In the genomic region with DNA sequence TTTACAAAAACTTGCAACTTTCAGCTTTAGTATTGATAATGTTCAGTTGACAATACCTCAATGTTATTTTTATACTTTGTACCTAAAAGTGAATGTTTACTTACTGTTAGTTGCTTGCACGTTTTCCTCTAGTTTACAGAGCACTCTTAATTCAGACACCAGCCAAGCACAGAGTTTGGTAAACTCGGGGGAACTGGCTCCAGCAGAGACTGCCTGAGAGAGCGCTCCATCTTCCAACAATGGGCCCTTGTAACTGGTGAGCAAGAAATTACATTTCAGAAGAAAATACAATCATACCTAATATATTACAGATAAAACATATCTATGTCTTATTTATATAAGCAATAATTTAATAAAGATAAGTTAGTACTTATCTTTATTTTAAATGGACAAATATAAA, we compare ENCODE assay signal across 20 cellular contexts. TPM values are rescaled to one million over a fixed set of nuclear protein-coding genes. Genes with fewer than 3 reads are reported as not detected.
A peak's percentile ranks its signal among the peaks of the same experiment; 100 is the strongest.
DNase-seq lines count a peak whose midpoint lies in the region; TF ChIP-seq lines count a peak whose summit lies in the region.
"Had no signal": no experiment of that assay in that cellular context is flagged by ENCODE, and none has a peak within 500 bp of the region (broad histone marks: within the 10 kb centered on the region; RNA-seq: fewer than 3 reads in every experiment).

No MANE protein-coding gene starts in this region.

- peaks cover 10% of the 10 kb centered on the region for H3K79me1 ChIP-seq in mesenchymal stem cell (replicated peaks; ENCODE audit: low read length, poor library complexity, severe bottlenecking)

- no peak overlapping the region for H3K23ac ChIP-seq in mesenchymal stem cell (ENCODE audit: low read length in 2 of 2)

- H2BK15ac ChIP-seq in mesenchymal stem cell (ENCODE audit: low read depth, poor library complexity, severe bottlenecking): no peak overlapping the region

- WGBS in mesenchymal stem cell: 77% methylated on average over 2 of the region's 3 CpGs
- WGBS in prostate gland: 51% methylated on average over 3 of the region's 3 CpGs

- peaks cover 39% of the 10 kb centered on the region for H3K4me1 Mint-ChIP-seq in activated CD4-positive, alpha-beta T cell treated with anti-CD3 and anti-CD28 coated beads, Interleukin-2, amount 10 ng/mL, durations not matched to agents 24 days and 14 days
- H3K4me1 Mint-ChIP-seq in brain: peaks cover 51% of the 10 kb centered on the region

- no peak overlapping the region for H3K27ac Mint-ChIP-seq in activated CD4-positive, alpha-beta T cell treated with anti-CD3 and anti-CD28 coated beads, Interleukin-2, amount 10 ng/mL, durations not matched to agents 24 days and 14 days
- no peak overlapping the region for H3K27ac Mint-ChIP-seq in brain
- H3K27ac Mint-ChIP-seq: CD8-positive, alpha-beta T cell had no signal

- no peak overlapping the region for H3K4ac ChIP-seq in mesenchymal stem cell (ENCODE audit: low read depth in 1 of 2, low read length in 2 of 2)

- H4K91ac ChIP-seq in mesenchymal stem cell (ENCODE audit: low read length): no peak overlapping the region

- H3K4me2 ChIP-seq in mesenchymal stem cell (ENCODE audit: low read length, poor library complexity, severe bottlenecking): no peak overlapping the region
- H3K4me2 ChIP-seq: PC-9 had no signal

- no peak overlapping the region for H3K14ac ChIP-seq in mesenchymal stem cell (ENCODE audit: low read length in 2 of 2)

- peak; percentile 31 for DNase-seq in activated CD4-positive, alpha-beta T cell treated with anti-CD3 and anti-CD28 coated beads, Interleukin-2, amount 10 ng/mL, durations not matched to agents 24 days and 14 days
- no peak for DNase-seq in activated CD4-positive, alpha-beta T cell treated with anti-CD3 and anti-CD28 coated beads, Interleukin-2, amount 50 U/mL, for 4 hours
- DNase-seq in midbrain (lab: John Stamatoyannopoulos, UW) (peak; percentile 18), kidney glomerular epithelial cell (lab: John Stamatoyannopoulos, UW) (no peak), mesenchymal stem cell (no peak), prostate gland (ENCODE audit: low spot score) (no peak), NCI-H510A (lab: John Stamatoyannopoulos, UW) (no peak)
- DNase-seq: BE2C; CD8-positive, alpha-beta T cell; DMS79 treated with DMSO at 0.1 percent for 48 hours; GOT3; KG1; NCI-H1048; NCI-H1436 treated with DMSO at 0.1 percent for 48 hours; NCI-H2081; NCI-H774; SJCRH30 had no signal

- H3K36me3 ChIP-seq in mesenchymal stem cell (ENCODE audit: control insufficient read depth in 1 of 2, insufficient read depth in 2 of 2, low read depth in 1 of 2, low read length in 2 of 2) (peaks cover 8 to 48% of the 10 kb centered on the region in 2 experiments), prostate gland (no peaks in the 10 kb centered on the region)

- TF ChIP-seq CTCF in brain (conservative IDR thresholded peaks at IDR 0.05) (no peak), prostate gland (IDR thresholded peaks at IDR 0.05) (no peak)

- no peak overlapping the region for H3K18ac ChIP-seq in mesenchymal stem cell (ENCODE audit: low read depth in 1 of 2, low read length in 2 of 2)

- intact Hi-C loops in activated CD4-positive, alpha-beta T cell treated with anti-CD3 and anti-CD28 coated beads, Interleukin-2, amount 10 ng/mL, durations not matched to agents 24 days and 14 days (cut with micrococcal nuclease): loop anchor here (5.0 kb wide), 3 partner anchors 98 to 1238 kb away; partner anchors contain the start of gene BIRC6
- intact Hi-C loops in prostate gland (cut with DNase I): no loop called here

- H3K36me3 Mint-ChIP-seq in activated CD4-positive, alpha-beta T cell treated with anti-CD3 and anti-CD28 coated beads, Interleukin-2, amount 10 ng/mL, durations not matched to agents 24 days and 14 days (ENCODE audit: low read depth): peaks cover 44% of the 10 kb centered on the region
- peaks cover 40% of the 10 kb centered on the region for H3K36me3 Mint-ChIP-seq in brain

- H3K27ac ChIP-seq in mesenchymal stem cell (ENCODE audit: low read length, poor library complexity, severe bottlenecking) (no peak overlapping the region), prostate gland (no peak overlapping the region)
- H3K27ac ChIP-seq: 22Rv1, PC-9, SJCRH30 had no signal

- H3K27me3 ChIP-seq in mesenchymal stem cell (ENCODE audit: control insufficient read depth in 1 of 2, insufficient read depth in 1 of 2, low read length in 2 of 2) (no peaks in the 10 kb centered on the region), prostate gland (replicated peaks; ENCODE audit: insufficient read depth) (no peaks in the 10 kb centered on the region)
- H3K27me3 ChIP-seq: BE2C, SJCRH30 had no signal

- peaks cover 1% of the 10 kb centered on the region for H3K4me1 ChIP-seq in mesenchymal stem cell (ENCODE audit: control insufficient read depth, insufficient read depth, low read depth, low read length)
- no peaks in the 10 kb centered on the region for H3K4me1 ChIP-seq in prostate gland (replicated peaks)
- H3K4me1 ChIP-seq: BE2C had no signal

- H2AFZ ChIP-seq in mesenchymal stem cell (ENCODE audit: low read depth, low read length): no peak overlapping the region
- H2AFZ ChIP-seq: PC-9 had no signal

- H2BK12ac ChIP-seq in mesenchymal stem cell (ENCODE audit: low read length in 2 of 2): no peak overlapping the region

- H3K9me3 Mint-ChIP-seq in activated CD4-positive, alpha-beta T cell treated with anti-CD3 and anti-CD28 coated beads, Interleukin-2, amount 10 ng/mL, durations not matched to agents 24 days and 14 days: no peaks in the 10 kb centered on the region
- peaks cover 0 to 6% (median 0%) of the 10 kb centered on the region in 5 experiments for H3K9me3 Mint-ChIP-seq in brain
- H3K9me3 Mint-ChIP-seq: CD8-positive, alpha-beta T cell had no signal

- H3K4me3 Mint-ChIP-seq in activated CD4-positive, alpha-beta T cell treated with anti-CD3 and anti-CD28 coated beads, Interleukin-2, amount 10 ng/mL, durations not matched to agents 24 days and 14 days: no peak overlapping the region
- peak overlapping the region in 4 of 5 experiments; percentile 45 to 79 (median 49) for H3K4me3 Mint-ChIP-seq in brain
- H3K4me3 Mint-ChIP-seq: CD8-positive, alpha-beta T cell had no signal

- no peak overlapping the region for H3K9ac ChIP-seq in mesenchymal stem cell (ENCODE audit: low read length)

- peaks cover 2% of the 10 kb centered on the region for H3K27me3 Mint-ChIP-seq in activated CD4-positive, alpha-beta T cell treated with anti-CD3 and anti-CD28 coated beads, Interleukin-2, amount 10 ng/mL, durations not matched to agents 24 days and 14 days
- H3K27me3 Mint-ChIP-seq in brain: peaks cover 4% of the 10 kb centered on the region

- no peak for TF ChIP-seq POLR2A in prostate gland (IDR thresholded peaks at IDR 0.05)

- H2AK5ac ChIP-seq in mesenchymal stem cell (ENCODE audit: low read length, severe bottlenecking): no peak overlapping the region

- no peak overlapping the region for H2BK120ac ChIP-seq in mesenchymal stem cell (ENCODE audit: low read depth, low read length)

- no peak overlapping the region for H4K8ac ChIP-seq in mesenchymal stem cell (ENCODE audit: low read length)

- H3K9me3 ChIP-seq in mesenchymal stem cell (ENCODE audit: control insufficient read depth, low read length): no peaks in the 10 kb centered on the region
- no peaks in the 10 kb centered on the region for H3K9me3 ChIP-seq in prostate gland
- H3K9me3 ChIP-seq: BE2C, SJCRH30 had no signal

- no peak overlapping the region for H2BK5ac ChIP-seq in mesenchymal stem cell (ENCODE audit: low read depth, low read length, poor library complexity, severe bottlenecking)

- H3K4me3 ChIP-seq in mesenchymal stem cell (ENCODE audit: insufficient read depth in 1 of 2, low read depth in 1 of 2, low read length in 2 of 2): no peak overlapping the region
- no peak overlapping the region for H3K4me3 ChIP-seq in prostate gland
- H3K4me3 ChIP-seq: PC-9, SJCRH30 had no signal

RNA-seq across cellular contexts. Expression of gene FAM98A, which starts 3.7 kb away (rescaled TPM):
- total RNA-seq in activated CD4-positive, alpha-beta T cell treated with anti-CD3 and anti-CD28 coated beads, Interleukin-2, amount 10 ng/mL, durations not matched to agents 24 days and 14 days: 72.9 and 79.2 TPM in 2 replicates
- 37.9 TPM for polyA plus RNA-seq in brain (ENCODE audit: insufficient read depth, low read depth, low replicate concordance)
- polyA plus RNA-seq in mesenchymal stem cell (2013, experiment 1 of 2): 93.5 TPM
- 94.2 TPM for polyA plus RNA-seq in mesenchymal stem cell (2013, experiment 2 of 2)
- total RNA-seq in prostate gland: 100 to 1,000 TPM in 1 of 2 donors, 10 to 100 TPM in 1; 26.6 to 104 TPM

Comparison
In these comparisons a context has a peak if more than half of its experiments do, and no peak if none do; other contexts are left out.
1. DNase-seq: peak in activated CD4-positive, alpha-beta T cell treated with anti-CD3 and anti-CD28 coated beads, Interleukin-2, amount 10 ng/mL, durations not matched to agents 24 days and 14 days (single experiment) and midbrain (single experiment); none in activated CD4-positive, alpha-beta T cell treated with anti-CD3 and anti-CD28 coated beads, Interleukin-2, amount 50 U/mL, for 4 hours (0 of 2), kidney glomerular epithelial cell (single experiment), mesenchymal stem cell (single experiment), prostate gland (single experiment) and NCI-H510A (single experiment).